Comparison of ENCODE assay signal across 16 cellular contexts in genomic region chr2:105426626-105427292, GRCh38. TPM values are rescaled to one million over a fixed set of nuclear protein-coding genes. Genes with fewer than 3 reads are reported as not detected.
DNase-seq lines count a peak whose midpoint lies in the region; ATAC-seq and TF ChIP-seq lines count a peak whose summit lies in the region.
"Had no signal": no experiment of that assay in that cellular context is flagged by ENCODE, and none has a peak within 500 bp of the region (broad histone marks: within the 10 kb centered on the region; RNA-seq: fewer than 3 reads in every experiment).

No MANE protein-coding gene starts in this region.

- peaks cover 21% of the 10 kb centered on the region for H3K4me1 Mint-ChIP-seq in activated naive CD8-positive, alpha-beta T cell treated with anti-CD3 and anti-CD28 coated beads, Interleukin-2, amount 50 U/mL, for 24 hours
- H3K4me1 Mint-ChIP-seq in immature natural killer cell = peaks cover 15 to 19% of the 10 kb centered on the region in 2 donors

- no peaks in the 10 kb centered on the region for H3K36me3 Mint-ChIP-seq in activated naive CD8-positive, alpha-beta T cell treated with anti-CD3 and anti-CD28 coated beads, Interleukin-2, amount 50 U/mL, for 24 hours (ENCODE audit: low read depth)
- no peaks in the 10 kb centered on the region for H3K36me3 Mint-ChIP-seq in immature natural killer cell

- no peaks in the 10 kb centered on the region for H3K36me3 ChIP-seq in thymus (ENCODE audit: control insufficient read depth, insufficient read depth)

- DNase-seq in activated T-cell treated with anti-CD3 and anti-CD28 coated beads, Interleukin-2, amount 50 U/mL, for 1 hour = peak; percentile 21
- no peak for DNase-seq in activated T-cell treated with anti-CD3 and anti-CD28 coated beads for 4 hours
- no peak for DNase-seq in activated naive CD8-positive, alpha-beta T cell treated with anti-CD3 and anti-CD28 coated beads, Interleukin-2, amount 50 U/mL, for 24 hours
- peak; percentile 6 to 15 (median 9) for DNase-seq in immature natural killer cell
- DNase-seq: foreskin fibroblast, left colon, NCI-H1105 treated with DMSO at 0.1 percent for 48 hours, NCI-H526 treated with DMSO at 0.1 percent for 48 hours, T1000, testis had no signal

- peaks cover 27% of the 10 kb centered on the region for H3K4me1 ChIP-seq in thymus (ENCODE audit: control insufficient read depth, insufficient read depth, low read length)

- peak; percentile 54 for ATAC-seq in activated naive CD8-positive, alpha-beta T cell treated with anti-CD3 and anti-CD28 coated beads, Interleukin-2, amount 50 U/mL, for 24 hours
- no peak for ATAC-seq in GM18505 (IDR thresholded peaks at IDR 0.05; ENCODE audit: unreplicated experiment)
- ATAC-seq in HG02623 (IDR thresholded peaks at IDR 0.05; ENCODE audit: unreplicated experiment) = no peak
- no peak for ATAC-seq in HG02759 (IDR thresholded peaks at IDR 0.05; ENCODE audit: unreplicated experiment)

- no peak for TF ChIP-seq POLR2A in GM18505 (IDR thresholded peaks at IDR 0.05; ENCODE audit: borderline replicate concordance, extremely low read depth, insufficient read depth, insufficient read length)

- peak overlapping the region; percentile 69 for H3K27ac ChIP-seq in thymus (ENCODE audit: low read depth)
- H3K27ac ChIP-seq: RWPE1 had no signal

- H3K4me3 ChIP-seq in thymus (ENCODE audit: low read length) = no peak overlapping the region
- H3K4me3 ChIP-seq: smooth muscle cell, testis had no signal

- H3K27me3 Mint-ChIP-seq in activated naive CD8-positive, alpha-beta T cell treated with anti-CD3 and anti-CD28 coated beads, Interleukin-2, amount 50 U/mL, for 24 hours = peaks cover 7% of the 10 kb centered on the region
- peaks cover under 1 to 15% (median 2%) of the 10 kb centered on the region in 3 donors for H3K27me3 Mint-ChIP-seq in immature natural killer cell (ENCODE audit: low read depth in 3 of 3)

- H3K27me3 ChIP-seq in thymus (ENCODE audit: control insufficient read depth, insufficient read depth) = no peaks in the 10 kb centered on the region
- H3K27me3 ChIP-seq: testis had no signal

- H3K9me3 Mint-ChIP-seq in activated naive CD8-positive, alpha-beta T cell treated with anti-CD3 and anti-CD28 coated beads, Interleukin-2, amount 50 U/mL, for 24 hours = no peaks in the 10 kb centered on the region
- H3K9me3 Mint-ChIP-seq in immature natural killer cell = peaks cover 0 to 5% (median 0%) of the 10 kb centered on the region in 6 donors

- 4% methylated on average over 9 of the region's 9 CpGs for WGBS in thymus

- peak overlapping the region; percentile 30 for H3K4me3 Mint-ChIP-seq in activated naive CD8-positive, alpha-beta T cell treated with anti-CD3 and anti-CD28 coated beads, Interleukin-2, amount 50 U/mL, for 24 hours
- peak overlapping the region; percentile 51 to 66 (median 63) for H3K4me3 Mint-ChIP-seq in immature natural killer cell

- H3K27ac Mint-ChIP-seq in activated naive CD8-positive, alpha-beta T cell treated with anti-CD3 and anti-CD28 coated beads, Interleukin-2, amount 50 U/mL, for 24 hours = no peak overlapping the region
- peak overlapping the region in 2 of 6 donors; percentile 5 to 48 for H3K27ac Mint-ChIP-seq in immature natural killer cell

- no peaks in the 10 kb centered on the region for H3K9me3 ChIP-seq in thymus (ENCODE audit: control insufficient read depth)
- H3K9me3 ChIP-seq: testis had no signal

RNA-seq across cellular contexts. Expression of gene FHL2, which starts 27.9 kb away (rescaled TPM):
- under 1 TPM in 2 of 3 donors, not detected in 1; 0.15 to 0.29 TPM for polyA plus RNA-seq in immature natural killer cell
- polyA plus RNA-seq in thymus = 49.2 TPM

Comparison
In these comparisons a context has a peak if more than half of its experiments do, and no peak if none do; other contexts are left out.
1. DNase-seq: peak in activated T-cell treated with anti-CD3 and anti-CD28 coated beads, Interleukin-2, amount 50 U/mL, for 1 hour (single experiment) and immature natural killer cell (3 of 3); none in activated T-cell treated with anti-CD3 and anti-CD28 coated beads for 4 hours (single experiment) and activated naive CD8-positive, alpha-beta T cell treated with anti-CD3 and anti-CD28 coated beads, Interleukin-2, amount 50 U/mL, for 24 hours (single experiment).
2. RNA of gene FHL2, which starts 27.9 kb away (polyA plus RNA-seq): 49.2 TPM in thymus (single experiment); 0.15 to 0.29 TPM in immature natural killer cell; every median in the first group is over 10 times any median in the second.